14 cellular contexts compared by ENCODE assay signal in the genomic region with DNA sequence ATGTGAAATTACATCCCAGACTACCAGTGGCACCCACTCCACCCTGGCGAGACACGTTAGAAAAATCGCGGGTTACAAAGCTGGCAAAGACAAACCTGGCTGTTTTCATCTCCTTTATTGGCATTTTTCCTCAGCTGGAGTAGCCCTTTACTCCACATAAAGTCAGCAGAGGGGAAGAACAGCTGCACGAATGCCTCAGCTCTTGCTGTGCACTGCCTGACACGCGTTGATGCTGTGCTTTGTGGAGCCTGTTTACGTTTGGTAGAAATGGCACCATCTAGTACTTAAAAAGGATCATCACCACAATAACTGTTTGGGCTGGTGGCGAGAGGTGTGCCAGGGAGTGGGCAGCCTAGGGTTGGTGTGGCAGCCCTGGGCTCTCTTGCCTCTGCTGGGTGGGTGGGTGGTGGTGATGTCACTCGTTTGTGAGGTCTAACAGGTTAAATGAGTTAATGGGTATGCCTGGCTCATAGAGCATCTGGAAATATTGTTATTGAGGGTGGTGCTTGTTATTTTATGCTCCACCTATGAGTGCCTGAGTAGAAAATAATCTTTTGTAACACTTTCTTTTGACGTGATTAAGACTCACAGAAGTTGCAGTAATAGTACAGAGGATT. TPM values are rescaled to one million over a fixed set of nuclear protein-coding genes. Genes with fewer than 3 reads are reported as not detected.
DNase-seq lines count a peak whose midpoint lies in the region; TF ChIP-seq lines count a peak whose summit lies in the region.
"Had no signal": no experiment of that assay in that cellular context is flagged by ENCODE, and none has a peak within 500 bp of the region (broad histone marks: within the 10 kb centered on the region; RNA-seq: fewer than 3 reads in every experiment).

No MANE protein-coding gene starts in this region.

- H3K27ac Mint-ChIP-seq in mesothelial cell of epicardium = peak overlapping the region; percentile 57
- H3K27ac Mint-ChIP-seq: activated T-cell treated with anti-CD3 and anti-CD28 coated beads, Interleukin-2, amount 50 U/mL, for 72 hours; naive thymus-derived CD8-positive, alpha-beta T cell had no signal

- in situ Hi-C loops in transverse colon (cut with MboI; ENCODE audit: low pct_ligation_motif_present in 1 of 4, low pct_unique_long_range_greater_than_20kb in 1 of 4, low sequenced_read_pairs in 3 of 4) (no loop called here), GM13977 (cut with MboI; ENCODE audit: low pct_unique_long_range_greater_than_20kb, low sequenced_read_pairs, unreplicated experiment) (no loop called here)

- no peaks in the 10 kb centered on the region for H3K9me3 Mint-ChIP-seq in mesothelial cell of epicardium
- H3K9me3 Mint-ChIP-seq: activated T-cell treated with anti-CD3 and anti-CD28 coated beads, Interleukin-2, amount 50 U/mL, for 72 hours; naive thymus-derived CD8-positive, alpha-beta T cell had no signal

- intact Hi-C loops in transverse colon (cut with DNase I; ENCODE audit: low total_unique reads) = no loop called here

- no peak overlapping the region for H3K4me3 Mint-ChIP-seq in mesothelial cell of epicardium
- H3K4me3 Mint-ChIP-seq: activated T-cell treated with anti-CD3 and anti-CD28 coated beads, Interleukin-2, amount 50 U/mL, for 72 hours; naive thymus-derived CD8-positive, alpha-beta T cell had no signal

- H3K4me3 ChIP-seq in transverse colon = no peak overlapping the region
- H3K4me3 ChIP-seq: esophagus squamous epithelium had no signal

- TF ChIP-seq POLR2A in transverse colon (IDR thresholded peaks at IDR 0.05) = no peak

- no peaks in the 10 kb centered on the region for H3K36me3 Mint-ChIP-seq in mesothelial cell of epicardium

- peak; percentile 33 for DNase-seq in NCI-H510A treated with DMSO at 0.1 percent for 48 hours (lab: John Stamatoyannopoulos, UW)
- no peak for DNase-seq in NCI-H510A (lab: John Stamatoyannopoulos, UW)
- DNase-seq in mesothelial cell of epicardium (ENCODE audit: low spot score in 2 of 2, unreplicated experiment in 2 of 2) = no peak
- DNase-seq in transverse colon = peak; percentile 32
- DNase-seq in GM13977 (ENCODE audit: low spot score) = no peak
- DNase-seq in NCI-H1048 (lab: John Stamatoyannopoulos, UW) = no peak
- no peak for DNase-seq in SHP77 treated with DMSO at 0.1 percent for 48 hours (lab: John Stamatoyannopoulos, UW)
- DNase-seq: activated CD4-positive, alpha-beta T cell treated with anti-CD3 and anti-CD28 coated beads, Interleukin-2, amount 50 U/mL, for 4 hours; activated T-cell treated with anti-CD3 and anti-CD28 coated beads, Interleukin-2, amount 50 U/mL, for 72 hours; COR-L47; esophagus squamous epithelium; naive thymus-derived CD8-positive, alpha-beta T cell; T1000 had no signal

- no peak for TF ChIP-seq CTCF in VCaP (conservative IDR thresholded peaks at IDR 0.05)
- TF ChIP-seq CTCF in mesothelial cell of epicardium (IDR thresholded peaks at IDR 0.05; ENCODE audit: unreplicated experiment) = no peak
- no peak for TF ChIP-seq CTCF in transverse colon (IDR thresholded peaks at IDR 0.05)
- no peak for TF ChIP-seq CTCF in GM13977 (IDR thresholded peaks at IDR 0.05; ENCODE audit: extremely low read depth, insufficient read depth, missing control alignments)

- peaks cover 6 to 70% (median 40%) of the 10 kb centered on the region in 4 donors for H3K4me1 ChIP-seq in transverse colon

- H3K27ac ChIP-seq in VCaP = peak overlapping the region; percentile 84; the same call in 1 of the 2 replicates
- H3K27ac ChIP-seq in transverse colon = peak overlapping the region; percentile 81 to 86 (median 82)

- no peaks in the 10 kb centered on the region for H3K27me3 ChIP-seq in transverse colon
- H3K27me3 ChIP-seq: esophagus squamous epithelium had no signal

- H3K36me3 ChIP-seq in transverse colon = no peaks in the 10 kb centered on the region

- H3K27me3 Mint-ChIP-seq in mesothelial cell of epicardium (ENCODE audit: low read depth) = no peaks in the 10 kb centered on the region
- H3K27me3 Mint-ChIP-seq: naive thymus-derived CD8-positive, alpha-beta T cell had no signal

- no peaks in the 10 kb centered on the region for H3K9me3 ChIP-seq in transverse colon
- H3K9me3 ChIP-seq: esophagus squamous epithelium had no signal

- H3K4me1 Mint-ChIP-seq in mesothelial cell of epicardium = peaks cover 23% of the 10 kb centered on the region

- no peak for TF ChIP-seq EP300 in transverse colon (IDR thresholded peaks at IDR 0.05; ENCODE audit: low read depth)

- 35 to 70% methylated on average over 4 to 11 of the region's 11 CpGs for WGBS in transverse colon (ENCODE audit: low coverage in 1 of 2), 2 donors

RNA-seq across cellular contexts. Expression of a gene that starts 16.4 kb away (rescaled TPM):
- 54.9 to 55.1 TPM (median 54.9 TPM) in 3 replicates for total RNA-seq in mesothelial cell of epicardium
- total RNA-seq in transverse colon = 100 to 1,000 TPM in 3 of 4 donors, 10 to 100 TPM in 1; 96.5 to 164 (median 136) TPM

RNA-seq across cellular contexts. Expression of a gene that starts 56.8 kb away (rescaled TPM):
- 507 to 522 TPM (median 508 TPM) in 3 replicates for total RNA-seq in mesothelial cell of epicardium
- total RNA-seq in transverse colon = 100 to 1,000 TPM; 116 to 264 (median 180) TPM

RNA-seq across cellular contexts. Expression of a gene that starts 57.0 kb away (rescaled TPM):
- total RNA-seq in mesothelial cell of epicardium = 479 to 484 TPM (median 480 TPM) in 3 replicates
- total RNA-seq in transverse colon = 1,000 to 10,000 TPM in 1 of 4 donors, 100 to 1,000 TPM in 3; 168 to 1,885 (median 314) TPM

Comparison
In these comparisons a context has a peak if more than half of its experiments do, and no peak if none do; other contexts are left out.
1. DNase-seq: peak in NCI-H510A treated with DMSO at 0.1 percent for 48 hours (single experiment) and transverse colon (single experiment); none in NCI-H510A (single experiment), mesothelial cell of epicardium (0 of 2), GM13977 (single experiment), NCI-H1048 (single experiment) and SHP77 treated with DMSO at 0.1 percent for 48 hours (single experiment).